In the genomic region with DNA sequence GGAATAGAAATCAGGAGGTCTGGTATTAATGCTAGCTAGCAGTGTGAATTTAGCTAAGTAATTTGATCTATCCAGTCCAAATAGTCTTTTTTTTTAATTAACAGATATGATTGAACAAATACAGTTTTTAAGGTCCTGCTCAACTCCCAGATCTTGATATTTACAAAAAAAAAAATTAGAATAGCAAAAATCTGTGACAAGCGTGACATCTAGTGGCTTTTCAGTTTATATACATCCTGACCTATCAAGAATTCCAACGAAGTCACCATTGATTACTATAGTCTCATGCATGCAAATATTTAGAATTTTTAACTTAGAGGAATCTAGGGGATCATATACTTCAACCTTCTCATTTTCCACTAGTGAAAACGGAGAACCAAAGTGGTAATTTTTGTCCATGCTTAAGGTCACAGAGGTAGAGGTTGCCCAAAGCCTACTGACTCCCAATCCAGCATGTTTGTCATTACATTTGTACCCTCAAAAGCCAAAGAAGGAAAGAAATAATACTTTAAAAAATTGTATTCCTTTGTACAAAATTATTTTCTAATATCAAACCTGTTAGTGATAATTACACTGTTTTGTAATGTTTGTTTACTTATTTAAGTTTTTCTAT, we compare ENCODE assay signal across 8 cellular contexts. TPM values are rescaled to one million over a fixed set of nuclear protein-coding genes. Genes with fewer than 3 reads are reported as not detected.
A peak's percentile ranks its signal among the peaks of the same experiment; 100 is the strongest.
DNase-seq lines count a peak whose midpoint lies in the region; ATAC-seq and TF ChIP-seq lines count a peak whose summit lies in the region.

No MANE protein-coding gene starts in this region.

- TF ChIP-seq CTCF in Loucy (conservative IDR thresholded peaks at IDR 0.05; ENCODE audit: low read length) (peak; percentile 69), right lobe of liver (IDR thresholded peaks at IDR 0.05) (peak; percentile 45 to 56 (median 52))

- H3K9me3 ChIP-seq in Loucy (ENCODE audit: insufficient read depth, low read depth, low read length) (no peaks in the 10 kb centered on the region), right lobe of liver (no peaks in the 10 kb centered on the region)

- DNase-seq in EH (ENCODE audit: low read depth) (peak; percentile 66), amniotic stem cell (lab: John Stamatoyannopoulos, UW) (peak; percentile 38), right lobe of liver (no peak), GDM1 (lab: John Stamatoyannopoulos, UW) (no peak)
- DNase-seq in central memory CD4-positive, alpha-beta T cell = no peak
- DNase-seq in stimulated activated naive CD8-positive, alpha-beta T cell treated with anti-CD3 and anti-CD28 coated beads, Interleukin-15, Interleukin-2, amounts not matched to agents 100 U/mL and 50 U/mL, for 24 hours = no peak

- intact Hi-C loops in right lobe of liver (cut with DNase I) = no loop called here

- H3K9me2 ChIP-seq in Loucy (replicated peaks; ENCODE audit: low read depth, low read length) = no peaks in the 10 kb centered on the region

- H3K27me3 ChIP-seq in Loucy (ENCODE audit: insufficient read depth, low read length, poor library complexity, severe bottlenecking) = no peaks in the 10 kb centered on the region
- no peaks in the 10 kb centered on the region for H3K27me3 ChIP-seq in right lobe of liver

- H3K36me3 ChIP-seq in Loucy (ENCODE audit: insufficient read depth, low read length) (no peaks in the 10 kb centered on the region), right lobe of liver (no peaks in the 10 kb centered on the region)

- WGBS in right lobe of liver (ENCODE audit: insufficient coverage, low coverage, low lambda C conversion rate, missing lambda C conversion rate) = 2% methylated on average over 3 of the region's 3 CpGs

- H3K9ac ChIP-seq in Loucy (ENCODE audit: low read depth, low read length, poor library complexity, severe bottlenecking) = no peak overlapping the region

- no peak overlapping the region for H3K4me2 ChIP-seq in Loucy (ENCODE audit: low read depth, low read length, poor library complexity, severe bottlenecking)

- ATAC-seq in right lobe of liver (peak; percentile 52 to 60 (median 54)), HG03460 (IDR thresholded peaks at IDR 0.05; ENCODE audit: unreplicated experiment) (no peak)
- ATAC-seq in stimulated activated naive CD8-positive, alpha-beta T cell treated with anti-CD3 and anti-CD28 coated beads, Interleukin-15, Interleukin-2, amounts not matched to agents 100 U/mL and 50 U/mL, for 24 hours = no peak

- no peak for TF ChIP-seq POLR2A in right lobe of liver (IDR thresholded peaks at IDR 0.05)

- H4K20me1 ChIP-seq in Loucy (ENCODE audit: insufficient read depth, low read length, poor library complexity, severe bottlenecking) = no peaks in the 10 kb centered on the region

- H2AFZ ChIP-seq in Loucy (ENCODE audit: low read length) = no peak overlapping the region

- no peaks in the 10 kb centered on the region for H3F3A ChIP-seq in Loucy (ENCODE audit: low read depth)

- no peaks in the 10 kb centered on the region for H3K4me1 ChIP-seq in Loucy (ENCODE audit: insufficient read depth, low read length, poor library complexity, severe bottlenecking)
- no peaks in the 10 kb centered on the region for H3K4me1 ChIP-seq in right lobe of liver

- H3K27ac ChIP-seq in right lobe of liver = no peak overlapping the region

- no peak overlapping the region for H3K4me3 ChIP-seq in Loucy (ENCODE audit: low read length, poor library complexity, severe bottlenecking)
- H3K4me3 ChIP-seq in right lobe of liver = no peak overlapping the region

- H3K79me2 ChIP-seq in Loucy (ENCODE audit: insufficient read depth, low read length) = no peaks in the 10 kb centered on the region

RNA-seq across cellular contexts. Expression of gene TARS1, which starts 17.6 kb away (rescaled TPM):
- total RNA-seq in right lobe of liver = 100 to 1,000 TPM in 3 of 6 experiments, 10 to 100 TPM in 3; 43.2 to 118 (median 98.3) TPM

Comparison
In these comparisons a context has a peak if more than half of its experiments do, and no peak if none do; other contexts are left out.
1. DNase-seq: peak in EH (single experiment) and amniotic stem cell (single experiment); none in right lobe of liver (0 of 3), central memory CD4-positive, alpha-beta T cell (single experiment), GDM1 (single experiment) and stimulated activated naive CD8-positive, alpha-beta T cell treated with anti-CD3 and anti-CD28 coated beads, Interleukin-15, Interleukin-2, amounts not matched to agents 100 U/mL and 50 U/mL, for 24 hours (single experiment).
2. ATAC-seq: peak in right lobe of liver (4 of 4); none in HG03460 (single experiment) and stimulated activated naive CD8-positive, alpha-beta T cell treated with anti-CD3 and anti-CD28 coated beads, Interleukin-15, Interleukin-2, amounts not matched to agents 100 U/mL and 50 U/mL, for 24 hours (single experiment).